Comparison of ENCODE assay signal across 27 cellular contexts in the genomic region with DNA sequence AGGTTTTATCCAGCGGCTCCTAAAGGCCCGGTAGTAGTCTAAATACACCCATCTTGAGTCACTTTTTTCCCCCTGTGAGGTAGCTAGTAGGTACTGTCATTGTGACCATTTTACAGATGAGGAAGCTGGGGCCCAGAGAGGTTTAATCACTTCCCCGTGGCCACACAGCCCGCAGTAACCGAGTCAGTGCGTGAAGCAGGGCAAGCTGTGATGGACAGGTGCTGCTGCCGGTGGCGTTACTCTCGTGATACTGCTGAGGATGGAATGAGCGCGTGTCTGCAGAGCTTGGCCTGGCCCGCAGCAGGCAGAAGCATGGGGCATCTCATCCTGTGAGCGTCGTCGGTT.
"Had no signal": no experiment of that assay in that cellular context is flagged by ENCODE, and none has a peak within 500 bp of the region (broad histone marks: within the 10 kb centered on the region; RNA-seq: fewer than 3 reads in every experiment).

No MANE protein-coding gene starts in this region.

- H3K27me3 ChIP-seq: dorsolateral prefrontal cortex, gastrocnemius medialis, right atrium auricular region, sigmoid colon, testis had no signal

- H3K4me3 ChIP-seq: dorsolateral prefrontal cortex, gastrocnemius medialis, lung, prostate gland, right atrium auricular region, sigmoid colon, stomach, testis, tibial artery had no signal

- H2AFZ ChIP-seq: parathyroid adenoma had no signal

- H3K9ac ChIP-seq: parathyroid adenoma had no signal

- H3K9me3 ChIP-seq: gastrocnemius medialis, neutrophil, prostate gland, right atrium auricular region, sigmoid colon, stomach, testis, tibial artery had no signal

- H3K36me3 ChIP-seq: gastrocnemius medialis, neutrophil, prostate gland, right atrium auricular region, sigmoid colon, stomach, tibial artery had no signal

- DNase-seq: dorsolateral prefrontal cortex; effector CD8-positive, alpha-beta T cell; endodermal cell; foreskin fibroblast; gastrocnemius medialis; head of caudate nucleus; left ventricle myocardium superior; mesenchymal stem cell; midbrain; naive thymus-derived CD4-positive, alpha-beta T cell; sigmoid colon; stimulated activated CD4-positive, alpha-beta T cell treated with anti-CD3 and anti-CD28 coated beads, Interleukin-2, amount 100 ng/mL, for 24 hours; stimulated activated CD4-positive, alpha-beta T cell treated with anti-CD3 and anti-CD28 coated beads, Interleukin-4, amount 100 ng/mL, for 24 hours; stimulated activated naive CD4-positive, alpha-beta T cell treated with Interleukin-2 at 50 U/mL for 16 hours; stomach; testis; tibial artery had no signal

- FAIRE-seq: colon, keratinocyte had no signal

- H3K27ac ChIP-seq: dorsolateral prefrontal cortex, epithelial cell of prostate, gastrocnemius medialis, neutrophil, parathyroid adenoma, prostate gland, right atrium auricular region, sigmoid colon, stomach, testis, tibial artery had no signal

- H3K4me1 ChIP-seq: gastrocnemius medialis, sigmoid colon, testis, tibial artery had no signal

- ATAC-seq: esophagus mucosa; gastrocnemius medialis; left ventricle myocardium superior; naive thymus-derived CD4-positive, alpha-beta T cell; stimulated activated effector memory CD8-positive, alpha-beta T cell treated with anti-CD3 and anti-CD28 coated beads, Interleukin-12 subunit alpha, Interleukin-12 subunit beta, amount 100 ng/mL, for 72 hours had no signal
